ENCODE assay signal across 8 cellular contexts in genomic region chr21:34889537-34890257, GRCh38.
DNase-seq lines count a peak whose midpoint lies in the region; ATAC-seq and TF ChIP-seq lines count a peak whose summit lies in the region.

No MANE protein-coding gene starts in this region.

- peak; percentile 92 to 98 (median 98) for TF ChIP-seq CTCF in upper lobe of left lung (IDR thresholded peaks at IDR 0.05)

- peak overlapping the region; percentile 92 for H3K9ac ChIP-seq in trophoblast cell (ENCODE audit: low read length)

- H3K4me3 ChIP-seq in trophoblast cell (ENCODE audit: low read depth, low read length), result peak overlapping the region; percentile 91
- H3K4me3 ChIP-seq in upper lobe of left lung, result peak overlapping the region; percentile 61 to 92 (median 66)

- H2AK5ac ChIP-seq in trophoblast cell (ENCODE audit: low read length), result no peak overlapping the region

- H3K27me3 ChIP-seq in trophoblast cell (ENCODE audit: insufficient read depth, low read length) (peaks cover 9% of the 10 kb centered on the region), upper lobe of left lung (peaks cover 0 to 7% (median 5%) of the 10 kb centered on the region in 4 donors)

- TF ChIP-seq EP300 in upper lobe of left lung (IDR thresholded peaks at IDR 0.05), result no peak

- H3K27ac ChIP-seq in trophoblast cell (ENCODE audit: low read depth, low read length) (peak overlapping the region; percentile 84), upper lobe of left lung (peak overlapping the region; percentile 93 to 98 (median 94))

- peaks cover 0 to 4% of the 10 kb centered on the region in 2 experiments for H3K36me3 ChIP-seq in trophoblast cell (ENCODE audit: control insufficient read depth in 1 of 2, insufficient read depth in 2 of 2, low read length in 2 of 2)
- H3K36me3 ChIP-seq in upper lobe of left lung, result no peaks in the 10 kb centered on the region

- no peak overlapping the region for H2BK12ac ChIP-seq in trophoblast cell (ENCODE audit: low read length)

- H4K8ac ChIP-seq in trophoblast cell (ENCODE audit: low read depth, low read length), result peak overlapping the region; percentile 82

- H3K23ac ChIP-seq in trophoblast cell (ENCODE audit: low read length), result no peak overlapping the region

- H3K4me1 ChIP-seq in trophoblast cell (ENCODE audit: control insufficient read depth in 1 of 2, insufficient read depth in 2 of 2, low read length in 2 of 2) (peaks cover 4 to 11% of the 10 kb centered on the region in 2 experiments), upper lobe of left lung (peaks cover 9 to 40% (median 18%) of the 10 kb centered on the region in 4 donors)

- H3K4ac ChIP-seq in trophoblast cell (ENCODE audit: low read depth, low read length), result peak overlapping the region; percentile 49

- peak; percentile 17 for DNase-seq in DMS 273 treated with DMSO at 0.1 percent for 48 hours (lab: John Stamatoyannopoulos, UW)
- DNase-seq in HUDEP-2 (lab: John Stamatoyannopoulos, UW; ENCODE audit: unreplicated experiment in 76 of 76), result peak in 74 of 76 experiments; percentile 38 to 94 (median 82)
- DNase-seq in SHP77 (lab: John Stamatoyannopoulos, UW), result peak; percentile 22 to 63
- peak; percentile 64 for DNase-seq in activated gamma-delta T cell treated with Interleukin-2 at 50 U/mL for 16 hours
- peak; percentile 81 for DNase-seq in glomerular visceral epithelial cell (ENCODE audit: extremely low spot score)
- peak; percentile 84 to 90 for DNase-seq in trophoblast cell
- peak; percentile 87 to 96 for DNase-seq in upper lobe of left lung

- H2BK5ac ChIP-seq in trophoblast cell (ENCODE audit: low read depth, low read length, poor library complexity), result peak overlapping the region; percentile 91

- peak overlapping the region; percentile 99 for H3K4me2 ChIP-seq in trophoblast cell (ENCODE audit: low read length)

- H4K91ac ChIP-seq in trophoblast cell (ENCODE audit: low read depth, low read length), result peak overlapping the region; percentile 90

- peak overlapping the region; percentile 64 for H3K14ac ChIP-seq in trophoblast cell (ENCODE audit: low read length)

- H2BK120ac ChIP-seq in trophoblast cell (ENCODE audit: insufficient read depth, low read length, poor library complexity), result peak overlapping the region; percentile 82

- peak; percentile 43 for ATAC-seq in GM21381 (IDR thresholded peaks at IDR 0.05; ENCODE audit: unreplicated experiment)
- peak; percentile 83 to 87 for ATAC-seq in upper lobe of left lung (ENCODE audit: low FRiP score in 2 of 2)

- H3K79me2 ChIP-seq in trophoblast cell (ENCODE audit: control insufficient read depth, insufficient read depth, low read length, poor library complexity), result peaks cover 22% of the 10 kb centered on the region

- peak overlapping the region; percentile 45 for H4K12ac ChIP-seq in trophoblast cell (ENCODE audit: low read depth, low read length)

- no CpG with 5 or more reads among the region's 91 CpGs for WGBS in trophoblast cell (ENCODE audit: extremely low coverage, insufficient coverage, insufficient read length)
- WGBS in upper lobe of left lung, 2 donors, result no CpG with 5 or more reads among the region's 91 CpGs

- peaks cover 37% of the 10 kb centered on the region for H3K79me1 ChIP-seq in trophoblast cell (ENCODE audit: low read length)

- peaks cover 3% of the 10 kb centered on the region for H3K9me3 ChIP-seq in trophoblast cell (ENCODE audit: insufficient read depth, low read depth, low read length)
- no peaks in the 10 kb centered on the region for H3K9me3 ChIP-seq in upper lobe of left lung

- peak in 3 of 4 donors; percentile 10 to 47 (median 23) for TF ChIP-seq POLR2A in upper lobe of left lung (IDR thresholded peaks at IDR 0.05)

- H3K18ac ChIP-seq in trophoblast cell (ENCODE audit: low read length), result peak overlapping the region; percentile 73

- peak overlapping the region; percentile 61 for H2AFZ ChIP-seq in trophoblast cell (ENCODE audit: insufficient read depth, low read length, poor library complexity)

Comparison
In these comparisons a context has a peak if more than half of its experiments do, and no peak if none do; other contexts are left out.
1. Peak in every context shown above with its lines: DNase-seq, ATAC-seq, H3K4me3 ChIP-seq and H3K27ac ChIP-seq.
2. DNase-seq: peak in every context shown above with its lines; median percentile 92 in upper lobe of left lung; 87 in trophoblast cell; 82 in HUDEP-2; 81 in glomerular visceral epithelial cell; 64 in activated gamma-delta T cell treated with Interleukin-2 at 50 U/mL for 16 hours; 42 in SHP77; 17 in DMS 273 treated with DMSO at 0.1 percent for 48 hours.